In the genomic region with DNA sequence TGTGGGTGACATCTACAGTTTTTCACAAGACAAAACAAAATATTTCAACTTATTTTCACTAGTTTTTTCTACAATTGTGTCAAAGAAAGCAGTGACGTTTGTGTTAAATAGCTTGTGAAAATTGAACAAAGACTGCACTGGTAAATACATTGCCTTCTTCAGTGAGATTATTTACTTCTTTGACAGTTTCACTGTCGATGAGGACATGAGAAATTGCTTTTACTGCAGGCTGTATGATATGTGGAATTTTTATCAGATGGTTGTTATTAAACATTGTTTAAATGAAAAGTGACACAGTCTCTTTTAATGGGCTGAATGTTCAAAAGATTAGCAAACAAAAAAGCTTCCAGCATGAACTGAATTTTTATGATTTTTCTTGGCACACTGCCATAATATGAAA, we compare ENCODE assay signal across 20 cellular contexts.
"Had no signal": no experiment of that assay in that cellular context is flagged by ENCODE, and none has a peak within 500 bp of the region (broad histone marks: within the 10 kb centered on the region; RNA-seq: fewer than 3 reads in every experiment).

No MANE protein-coding gene starts in this region.

- H3K4me1 ChIP-seq: breast epithelium had no signal

- H3K27ac ChIP-seq: breast epithelium, PC-9 had no signal

- H3K9me3 ChIP-seq: breast epithelium had no signal

- H3K4me2 ChIP-seq: PC-9 had no signal

- H2AFZ ChIP-seq: PC-9 had no signal

- H3K27me3 ChIP-seq: breast epithelium had no signal

- H3K36me3 ChIP-seq: breast epithelium had no signal

- ATAC-seq: activated CD8-positive, alpha-beta T cell treated with anti-CD3 and anti-CD28 coated beads, Interleukin-2, amount 10 ng/mL, durations not matched to agents 7 days and 5 days; T-helper 17 cell; WTC11 had no signal

- H3K4me3 ChIP-seq: breast epithelium, PC-9 had no signal

- DNase-seq: activated CD4-positive, alpha-beta T cell treated with anti-CD3 and anti-CD28 coated beads for 48 hours; activated CD4-positive, alpha-beta T cell treated with anti-CD3 and anti-CD28 coated beads, Interleukin-2, amount 50 U/mL, for 4 hours; activated CD4-positive, CD25-positive, alpha-beta regulatory T cell treated with anti-CD3 and anti-CD28 coated beads, Interleukin-2, amount 50 U/mL, for 72 hours; activated CD8-positive, alpha-beta memory T cell treated with anti-CD3 and anti-CD28 coated beads, Interleukin-2, amount 50 U/mL, for 48 hours; activated CD8-positive, alpha-beta T cell treated with anti-CD3 and anti-CD28 coated beads, Interleukin-2, amount 10 ng/mL, durations not matched to agents 7 days and 5 days; activated T-cell treated with anti-CD3 and anti-CD28 coated beads, Interleukin-2, amount 50 U/mL, for 1 hour; aorta; caudate nucleus; KBM-7; MV-4-11; NCI-H1092 treated with DMSO at 0.1 percent for 48 hours; NCI-H1930; NCI-H345; NCI-H510A treated with DMSO at 0.1 percent for 48 hours; PC-9; SHP77 treated with DMSO at 0.1 percent for 48 hours; T-helper 17 cell; T-helper 9 cell had no signal
